ENCODE assay signal across 1 cellular context in genomic region chr16:88886915-88887521, GRCh38.
A peak's percentile ranks its signal among the peaks of the same experiment; 100 is the strongest.
TF ChIP-seq lines count a peak whose summit lies in the region.

No MANE protein-coding gene starts in this region.

TF ChIP-seq in HepG2, 621 proteins besides CTCF, POLR2A, EP300 and RAD21:
- TF ChIP-seq FOXA3 (CRISPR knock-in tag; IDR thresholded peaks at IDR 0.05) (no peak), SIX4 (CRISPR knock-in tag; IDR thresholded peaks at IDR 0.05) (no peak), HNRNPL (IDR thresholded peaks at IDR 0.05; ENCODE audit: low read depth, low read length) (0 out of 2 replicates have a peak, but pooled peaks have one; percentile 16)
TF ChIP-seq in HepG2: peak in this region for 1.
